ENCODE assay signal across 18 cellular contexts in genomic region chr1:92184632-92185031, GRCh38. TPM values are rescaled to one million over a fixed set of nuclear protein-coding genes. Genes with fewer than 3 reads are reported as not detected.
DNase-seq lines count a peak whose midpoint lies in the region; ATAC-seq and TF ChIP-seq lines count a peak whose summit lies in the region.
"Had no signal": no experiment of that assay in that cellular context is flagged by ENCODE, and none has a peak within 500 bp of the region (broad histone marks: within the 10 kb centered on the region; RNA-seq: fewer than 3 reads in every experiment).

No MANE protein-coding gene starts in this region.

- TF ChIP-seq CTCF in RWPE2 (IDR thresholded peaks at IDR 0.05; ENCODE audit: poor library complexity, severe bottlenecking) (no peak), fibroblast of lung (conservative IDR thresholded peaks at IDR 0.05 in 1 of 2, IDR thresholded peaks at IDR 0.05 in 1 of 2; ENCODE audit: low read depth in 1 of 2, low read length in 2 of 2) (no peak)

- H3K27ac ChIP-seq in RWPE2 (ENCODE audit: poor library complexity, severe bottlenecking) = peak overlapping the region; percentile 63
- H3K27ac ChIP-seq in fibroblast of lung (ENCODE audit: insufficient read depth, low read length) = no peak overlapping the region
- H3K27ac ChIP-seq: lower lobe of right lung, right lobe of liver, vagina had no signal

- no peaks in the 10 kb centered on the region for H4K20me1 ChIP-seq in fibroblast of lung (ENCODE audit: control insufficient read depth, extremely low read depth, insufficient read depth, low read length)

- H3K36me3 ChIP-seq in RWPE2 (ENCODE audit: low read depth) = no peaks in the 10 kb centered on the region
- no peaks in the 10 kb centered on the region for H3K36me3 ChIP-seq in fibroblast of lung (ENCODE audit: control insufficient read depth, insufficient read depth, low read length)
- H3K36me3 ChIP-seq in skeletal muscle satellite cell (ENCODE audit: insufficient read depth, low read length) = no peaks in the 10 kb centered on the region
- H3K36me3 ChIP-seq: right lobe of liver had no signal

- H2AFZ ChIP-seq in fibroblast of lung (ENCODE audit: low read length) = no peak overlapping the region

- H3K4me2 ChIP-seq in fibroblast of lung (ENCODE audit: extremely low read depth, insufficient read depth, low read length) (no peak overlapping the region), skeletal muscle satellite cell (ENCODE audit: low read length) (peak overlapping the region; percentile 56)

- no peak overlapping the region for H3K9ac ChIP-seq in fibroblast of lung (ENCODE audit: insufficient read depth, low read length)
- H3K9ac ChIP-seq in skeletal muscle satellite cell (ENCODE audit: low read depth, low read length) = no peak overlapping the region

- ATAC-seq in RWPE2 (ENCODE audit: low read depth) (peak; percentile 95), GM19463 (IDR thresholded peaks at IDR 0.05; ENCODE audit: unreplicated experiment) (no peak), HG03457 (IDR thresholded peaks at IDR 0.05; ENCODE audit: unreplicated experiment) (no peak), GM18858 (IDR thresholded peaks at IDR 0.05; ENCODE audit: unreplicated experiment) (no peak)
- ATAC-seq: lower lobe of right lung; right lobe of liver; stimulated activated naive CD8-positive, alpha-beta T cell treated with anti-CD3 and anti-CD28 coated beads, Interleukin-15, Interleukin-2, amounts not matched to agents 100 U/mL and 50 U/mL, for 24 hours had no signal

- H3K9me3 ChIP-seq in RWPE2 (ENCODE audit: severe bottlenecking) (no peaks in the 10 kb centered on the region), fibroblast of lung (ENCODE audit: control insufficient read depth, insufficient read depth, low read depth, low read length) (no peaks in the 10 kb centered on the region), skeletal muscle satellite cell (replicated peaks; ENCODE audit: low read length) (no peaks in the 10 kb centered on the region)
- H3K9me3 ChIP-seq: lower lobe of right lung, right lobe of liver, vagina had no signal

- H3K27me3 ChIP-seq in RWPE2 (ENCODE audit: insufficient read depth, poor library complexity, severe bottlenecking) (no peaks in the 10 kb centered on the region), fibroblast of lung (ENCODE audit: control insufficient read depth, insufficient read depth, low read length) (no peaks in the 10 kb centered on the region), skeletal muscle satellite cell (ENCODE audit: control insufficient read depth, insufficient read depth, low read length) (no peaks in the 10 kb centered on the region)
- H3K27me3 ChIP-seq: right lobe of liver, vagina had no signal

- peak; percentile 56 for DNase-seq in GM03348 (ENCODE audit: low spot score)
- no peak for DNase-seq in RWPE2 (ENCODE audit: low spot score)
- peak; percentile 70 to 89 for DNase-seq in fibroblast of lung (ENCODE audit: low read depth in 2 of 2)
- no peak for DNase-seq in SK-N-DZ (ENCODE audit: low spot score)
- DNase-seq: activated naive CD4-positive, alpha-beta T cell treated with anti-CD3 and anti-CD28 coated beads, Interleukin-2, amount 50 U/mL, for 16 hours; CD8-positive, alpha-beta memory T cell; erythroblast; lower lobe of right lung; NCI-H1092 treated with DMSO at 0.1 percent for 48 hours; NCI-H2227 treated with DMSO at 0.1 percent for 48 hours; right lobe of liver; stimulated activated naive CD8-positive, alpha-beta T cell treated with anti-CD3 and anti-CD28 coated beads, Interleukin-15, Interleukin-2, amounts not matched to agents 100 U/mL and 50 U/mL, for 24 hours had no signal

- H3K4me1 ChIP-seq in RWPE2 (ENCODE audit: insufficient read depth, poor library complexity, severe bottlenecking) (peaks cover 26% of the 10 kb centered on the region), fibroblast of lung (ENCODE audit: control insufficient read depth, extremely low read depth, insufficient read depth, low read length) (no peaks in the 10 kb centered on the region), skeletal muscle satellite cell (ENCODE audit: control insufficient read depth, insufficient read depth, low read length) (peaks cover 27% of the 10 kb centered on the region)
- H3K4me1 ChIP-seq: lower lobe of right lung, right lobe of liver, vagina had no signal

- H3K4me3 ChIP-seq in RWPE2 (ENCODE audit: severe bottlenecking) = no peak overlapping the region
- no peak overlapping the region for H3K4me3 ChIP-seq in fibroblast of lung (replicated peaks in 1 of 4; ENCODE audit: control extremely low read depth in 1 of 4, insufficient read depth in 1 of 4, low read depth in 3 of 4, low read length in 4 of 4)
- peak overlapping the region; percentile 12 for H3K4me3 ChIP-seq in skeletal muscle satellite cell (ENCODE audit: low read length)
- H3K4me3 ChIP-seq: lower lobe of right lung, right lobe of liver, vagina had no signal

- H3K79me2 ChIP-seq in fibroblast of lung (ENCODE audit: control insufficient read depth, insufficient read depth, low read length) = no peaks in the 10 kb centered on the region

RNA-seq across cellular contexts. Expression of gene C1orf146, which starts 33.1 kb away (rescaled TPM):
- total RNA-seq in fibroblast of lung = not detected in 2 replicates
- not detected in 2 replicates for polyA plus RNA-seq in fibroblast of lung
- not detected in 2 replicates for polyA plus RNA-seq in fibroblast of lung (2012)
- polyA minus RNA-seq in fibroblast of lung (ENCODE audit: low replicate concordance) = not detected in 2 replicates
- not detected in 2 replicates for total RNA-seq in skeletal muscle satellite cell (2012; rRNA removed)
- polyA plus RNA-seq in SK-N-DZ (2014; cell fraction: cytosol; rRNA removed) = not detected in 2 replicates
- polyA plus RNA-seq in SK-N-DZ (2014; cell fraction: nucleus; rRNA removed) = not detected in 2 replicates
- total RNA-seq: CD8-positive, alpha-beta memory T cell; lower lobe of right lung; neural crest cell; right lobe of liver; vagina had no signal
- polyA plus RNA-seq: CD8-positive, alpha-beta memory T cell had no signal

Comparison
In these comparisons a context has a peak if more than half of its experiments do, and no peak if none do; other contexts are left out.
1. DNase-seq: peak in GM03348 (single experiment) and fibroblast of lung (2 of 2); none in RWPE2 (single experiment) and SK-N-DZ (single experiment).